ENCODE assay signal across 8 cellular contexts in the genomic region with DNA sequence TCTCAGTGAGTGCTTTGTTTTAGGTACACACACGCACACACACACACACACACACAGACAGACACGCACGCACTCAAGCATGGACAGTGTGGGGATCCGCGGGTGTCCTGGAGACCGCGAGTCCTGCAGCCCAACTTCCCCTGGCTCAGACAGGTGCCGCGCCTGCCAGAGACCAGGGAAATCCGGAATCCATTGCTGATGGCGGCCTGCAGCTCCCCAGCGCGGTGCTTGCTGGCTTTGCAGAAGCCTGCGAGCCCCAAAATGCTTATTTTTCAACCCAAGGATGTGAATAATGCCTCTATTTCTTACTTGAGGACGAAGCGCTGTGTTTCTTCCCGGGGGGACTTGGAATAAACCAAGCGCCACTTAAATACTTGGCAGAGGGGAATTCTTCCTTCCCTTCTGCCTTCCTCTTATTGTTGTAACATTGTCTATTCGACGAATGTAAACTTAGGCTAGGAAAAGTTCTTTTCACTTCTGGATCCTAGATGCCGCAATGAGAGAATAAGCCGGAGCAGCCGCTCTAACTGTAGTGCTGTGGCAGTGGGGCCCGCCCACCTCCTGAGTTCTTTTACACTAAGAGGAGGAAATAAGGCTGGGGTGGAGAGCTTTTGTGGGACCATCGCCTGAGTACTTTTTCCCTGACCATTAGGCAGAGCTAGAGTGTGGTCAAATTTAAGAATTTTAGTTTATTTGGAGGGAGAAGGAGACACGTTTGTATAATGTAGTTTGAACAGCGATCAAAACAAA. TPM values are rescaled to one million over a fixed set of nuclear protein-coding genes. Genes with fewer than 3 reads are reported as not detected.
DNase-seq lines count a peak whose midpoint lies in the region; ATAC-seq and TF ChIP-seq lines count a peak whose summit lies in the region.

No MANE protein-coding gene starts in this region.

- peaks cover 27% of the 10 kb centered on the region for H3K4me1 ChIP-seq in Loucy (ENCODE audit: insufficient read depth, low read length, poor library complexity, severe bottlenecking)
- peaks cover 0 to 5% of the 10 kb centered on the region in 2 donors for H3K4me1 ChIP-seq in uterus

- H3K4me3 ChIP-seq in Loucy (ENCODE audit: low read length, poor library complexity, severe bottlenecking) (peak overlapping the region; percentile 84), fibroblast of the aortic adventitia (ENCODE audit: low read depth, low read length) (peak overlapping the region; percentile 78), uterus (peak overlapping the region; percentile 48 to 53)

- no peaks in the 10 kb centered on the region for H3K36me3 Mint-ChIP-seq in activated T-helper 17 cell treated with anti-CD3 and anti-CD28 coated beads, Interleukin-2, amount 50 U/mL, for 72 hours (ENCODE audit: low read depth)
- no peaks in the 10 kb centered on the region for H3K36me3 Mint-ChIP-seq in natural killer cell

- no peak for DNase-seq in AG09319 (ENCODE audit: extremely low read depth, low read depth)
- peak; percentile 69 for DNase-seq in fibroblast of the aortic adventitia (ENCODE audit: low read depth)
- DNase-seq in natural killer cell: no peak
- DNase-seq in uterus: peak; percentile 15 to 26
- no peak for DNase-seq in NCI-H2107 treated with DMSO at 0.1 percent for 48 hours (lab: John Stamatoyannopoulos, UW; ENCODE audit: unreplicated experiment)

- peak overlapping the region; percentile 98 for H2AFZ ChIP-seq in Loucy (ENCODE audit: low read length)

- intact Hi-C loops in natural killer cell (cut with micrococcal nuclease) (no loop called here), uterus (cut with DNase I; ENCODE audit: low total_unique reads) (no loop called here)

- H3K27me3 Mint-ChIP-seq in activated T-helper 17 cell treated with anti-CD3 and anti-CD28 coated beads, Interleukin-2, amount 50 U/mL, for 72 hours: peaks cover 17% of the 10 kb centered on the region
- peaks cover 45 to 49% of the 10 kb centered on the region in 2 donors for H3K27me3 Mint-ChIP-seq in natural killer cell (ENCODE audit: low read depth in 2 of 2)

- H4K20me1 ChIP-seq in Loucy (ENCODE audit: insufficient read depth, low read length, poor library complexity, severe bottlenecking): no peaks in the 10 kb centered on the region

- H3K27me3 ChIP-seq in Loucy (ENCODE audit: insufficient read depth, low read length, poor library complexity, severe bottlenecking) (no peaks in the 10 kb centered on the region), uterus (no peaks in the 10 kb centered on the region)

- no peaks in the 10 kb centered on the region for H3K9me2 ChIP-seq in Loucy (replicated peaks; ENCODE audit: low read depth, low read length)

- H3K9me3 Mint-ChIP-seq in activated T-helper 17 cell treated with anti-CD3 and anti-CD28 coated beads, Interleukin-2, amount 50 U/mL, for 72 hours: no peaks in the 10 kb centered on the region
- H3K9me3 Mint-ChIP-seq in natural killer cell: no peaks in the 10 kb centered on the region

- no peaks in the 10 kb centered on the region; the same call in 1 of the 2 replicates for H3F3A ChIP-seq in Loucy (ENCODE audit: low read depth)

- H3K4me3 Mint-ChIP-seq in activated T-helper 17 cell treated with anti-CD3 and anti-CD28 coated beads, Interleukin-2, amount 50 U/mL, for 72 hours: peak overlapping the region; percentile 73
- H3K4me3 Mint-ChIP-seq in natural killer cell: peak overlapping the region; percentile 56

- H3K4me1 Mint-ChIP-seq in activated T-helper 17 cell treated with anti-CD3 and anti-CD28 coated beads, Interleukin-2, amount 50 U/mL, for 72 hours: peaks cover 27% of the 10 kb centered on the region
- no peaks in the 10 kb centered on the region for H3K4me1 Mint-ChIP-seq in natural killer cell

- H3K27ac Mint-ChIP-seq in activated T-helper 17 cell treated with anti-CD3 and anti-CD28 coated beads, Interleukin-2, amount 50 U/mL, for 72 hours: no peak overlapping the region
- H3K27ac Mint-ChIP-seq in natural killer cell: no peak overlapping the region

- peak overlapping the region; percentile 83 for H3K4me2 ChIP-seq in Loucy (ENCODE audit: low read depth, low read length, poor library complexity, severe bottlenecking)

- TF ChIP-seq POLR2A in uterus (IDR thresholded peaks at IDR 0.05): no peak

- H3K36me3 ChIP-seq in Loucy (ENCODE audit: insufficient read depth, low read length) (no peaks in the 10 kb centered on the region), uterus (no peaks in the 10 kb centered on the region)

- TF ChIP-seq CTCF in AG09319 (IDR thresholded peaks at IDR 0.05; ENCODE audit: low read depth, low read length): peak; percentile 44
- peak; percentile 53 for TF ChIP-seq CTCF in Loucy (conservative IDR thresholded peaks at IDR 0.05; ENCODE audit: low read length)
- TF ChIP-seq CTCF in fibroblast of the aortic adventitia (IDR thresholded peaks at IDR 0.05; ENCODE audit: insufficient read depth, low read length): peak; percentile 54
- TF ChIP-seq CTCF in natural killer cell (IDR thresholded peaks at IDR 0.05): no peak
- peak; percentile 9 to 38 (median 30) for TF ChIP-seq CTCF in uterus (IDR thresholded peaks at IDR 0.05)

- H3K9ac ChIP-seq in Loucy (ENCODE audit: low read depth, low read length, poor library complexity, severe bottlenecking): peak overlapping the region; percentile 66

- peak; percentile 39 for ATAC-seq in GM19452 (IDR thresholded peaks at IDR 0.05; ENCODE audit: unreplicated experiment)
- ATAC-seq in activated T-helper 17 cell treated with anti-CD3 and anti-CD28 coated beads, Interleukin-2, amount 50 U/mL, for 72 hours (replicated peaks): peak; percentile 32
- ATAC-seq in natural killer cell: peak in 1 of 3 donors; percentile 42

- H3K9me3 ChIP-seq in Loucy (ENCODE audit: insufficient read depth, low read depth, low read length): no peaks in the 10 kb centered on the region
- no peaks in the 10 kb centered on the region for H3K9me3 ChIP-seq in uterus

- no peaks in the 10 kb centered on the region for H3K79me2 ChIP-seq in Loucy (ENCODE audit: insufficient read depth, low read length)

- H3K27ac ChIP-seq in uterus: peak overlapping the region in 1 of 2 donors; percentile 42

RNA-seq across cellular contexts. Expression of a gene that starts 0.8 kb away (rescaled TPM):
- 1 to 10 TPM; 2.3 to 8.6 TPM for total RNA-seq in activated T-helper 17 cell treated with anti-CD3 and anti-CD28 coated beads, Interleukin-2, amount 50 U/mL, for 72 hours
- 9.1 and 171 TPM in 2 replicates for total RNA-seq in fibroblast of the aortic adventitia (ENCODE audit: low replicate concordance)
- under 1 TPM; 0.11 to 0.26 (median 0.20) TPM for total RNA-seq in natural killer cell
- 10 to 100 TPM in 1 of 4 donors, 1 to 10 TPM in 3; 1.3 to 22.4 (median 4.5) TPM for total RNA-seq in uterus

Comparison
In these comparisons a context has a peak if more than half of its experiments do, and no peak if none do; other contexts are left out.
1. DNase-seq: peak in fibroblast of the aortic adventitia (single experiment) and uterus (2 of 2); none in AG09319 (single experiment), natural killer cell (single experiment) and NCI-H2107 treated with DMSO at 0.1 percent for 48 hours (single experiment).
2. Peak in every context shown above with its lines, with median percentiles within 50 percentile points of each other: H3K4me3 ChIP-seq.